Comparison of ENCODE assay signal across 23 cellular contexts in the genomic region with DNA sequence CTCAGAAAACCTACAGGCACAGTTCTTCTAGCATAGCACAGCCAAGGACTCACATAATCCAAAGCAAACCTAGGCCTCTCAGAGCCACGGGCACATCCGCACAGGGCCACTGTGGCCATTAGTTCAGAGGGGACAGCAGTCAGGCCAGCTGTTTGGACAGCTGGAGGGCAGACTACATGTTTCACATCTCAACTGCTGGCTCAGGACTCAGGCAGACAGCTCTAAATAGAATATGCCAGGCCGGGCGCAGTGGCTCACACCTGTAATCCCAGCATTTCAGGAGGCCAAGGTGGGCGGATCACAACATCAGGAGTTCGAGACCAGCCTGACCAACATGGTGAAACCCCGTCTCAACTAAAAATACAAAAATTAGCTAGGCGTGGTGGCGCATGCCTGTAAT. TPM values are rescaled to one million over a fixed set of nuclear protein-coding genes. Genes with fewer than 3 reads are reported as not detected.
"Had no signal": no experiment of that assay in that cellular context is flagged by ENCODE, and none has a peak within 500 bp of the region (broad histone marks: within the 10 kb centered on the region; RNA-seq: fewer than 3 reads in every experiment).

No MANE protein-coding gene starts in this region.

- ATAC-seq: gastrocnemius medialis; heart right ventricle; psoas muscle; sciatic nerve; stimulated activated naive B cell treated with anti-CD40 and anti-IgM and Interleukin-4, amounts not matched to agents 10 μg/mL and 1 μg/mL and 100 μg/mL, for 72 hours had no signal

- DNase-seq: effector memory CD4-positive, alpha-beta T cell; gastrocnemius medialis; heart right ventricle; hypothalamus; kidney glomerular epithelial cell; mesendoderm; naive B cell; occipital lobe; retina; stimulated activated CD4-positive, alpha-beta T cell treated with anti-CD3 and anti-CD28 coated beads, Interleukin-2, amount 100 ng/mL, for 24 hours; stimulated activated CD4-positive, alpha-beta T cell treated with anti-CD3 and anti-CD28 coated beads, Interleukin-4, amount 100 ng/mL, for 4 hours; stimulated activated naive B cell treated with anti-CD40 and anti-IgM and Interleukin-4, amounts not matched to agents 10 μg/mL and 1 μg/mL and 100 μg/mL, for 72 hours; thyroid gland had no signal

- H3K4me1 ChIP-seq: esophagus muscularis mucosa, gastrocnemius medialis, parathyroid adenoma, psoas muscle, suprapubic skin, thyroid gland had no signal

- H3K4me3 Mint-ChIP-seq: naive B cell; nephron; stimulated activated naive B cell treated with anti-CD40 and anti-IgM and Interleukin-4, amounts not matched to agents 10 μg/mL and 1 μg/mL and 100 μg/mL, for 72 hours; type B pancreatic cell had no signal

- H3K27ac ChIP-seq: epithelial cell of prostate, esophagus muscularis mucosa, gastrocnemius medialis, heart right ventricle, parathyroid adenoma, psoas muscle, suprapubic skin, thyroid gland had no signal

- H3K9me3 Mint-ChIP-seq: naive B cell; nephron; stimulated activated naive B cell treated with anti-CD40 and anti-IgM and Interleukin-4, amounts not matched to agents 10 μg/mL and 1 μg/mL and 100 μg/mL, for 72 hours; type B pancreatic cell had no signal

- H3K9me3 ChIP-seq: esophagus muscularis mucosa, gastrocnemius medialis, heart right ventricle, psoas muscle, suprapubic skin, thyroid gland had no signal

- H3K4me1 Mint-ChIP-seq: nephron had no signal

- H3K27ac Mint-ChIP-seq: nephron, type B pancreatic cell had no signal

- H3K27me3 Mint-ChIP-seq: naive B cell; stimulated activated naive B cell treated with anti-CD40 and anti-IgM and Interleukin-4, amounts not matched to agents 10 μg/mL and 1 μg/mL and 100 μg/mL, for 72 hours; type B pancreatic cell had no signal

- H3K4me3 ChIP-seq: esophagus muscularis mucosa, gastrocnemius medialis, heart right ventricle, psoas muscle, suprapubic skin, thyroid gland had no signal

- H3K27me3 ChIP-seq: esophagus muscularis mucosa, gastrocnemius medialis, heart right ventricle, suprapubic skin, thyroid gland had no signal

RNA-seq across cellular contexts. Expression of gene TINCR, which starts 28.0 kb away (rescaled TPM):
- total RNA-seq: fibroblast of villous mesenchyme, skeletal muscle tissue, thyroid gland had no signal
